Comparison of ENCODE assay signal across 16 cellular contexts in the genomic region with DNA sequence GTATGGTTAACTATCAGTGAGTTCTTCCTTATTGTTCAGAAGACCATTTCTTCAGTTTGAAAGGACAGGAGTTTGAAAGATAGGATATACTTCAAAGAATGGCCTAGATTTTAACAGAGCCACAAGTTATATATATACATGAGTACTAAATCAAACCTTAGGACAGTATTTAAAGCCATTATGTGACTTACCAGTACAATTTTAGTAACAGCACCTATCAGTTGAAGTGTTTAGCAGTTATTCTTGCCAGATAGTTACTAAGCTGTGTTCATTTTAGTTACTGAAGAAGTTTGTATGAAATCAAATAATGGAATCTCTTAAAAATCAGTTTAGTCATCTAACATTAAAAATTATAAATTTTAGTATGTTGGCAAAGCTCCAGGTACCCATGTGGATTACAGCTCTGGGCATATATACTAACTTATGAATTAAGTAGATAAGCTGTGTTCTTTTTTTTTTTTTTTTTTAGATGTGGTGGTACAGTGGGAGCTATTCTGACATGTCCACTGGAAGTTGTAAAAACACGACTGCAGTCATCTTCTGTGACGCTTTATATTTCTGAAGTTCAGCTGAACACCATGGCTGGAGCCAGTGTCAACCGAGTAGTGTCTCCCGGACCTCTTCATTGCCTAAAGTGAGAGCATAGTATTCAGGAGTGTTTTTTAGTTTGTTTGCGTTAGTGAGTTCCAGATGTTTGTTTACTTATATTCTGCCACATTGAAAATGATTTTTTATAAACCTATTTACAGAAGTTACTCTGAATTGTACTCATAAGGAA.
"Had no signal": no experiment of that assay in that cellular context is flagged by ENCODE, and none has a peak within 500 bp of the region (broad histone marks: within the 10 kb centered on the region; RNA-seq: fewer than 3 reads in every experiment).

No MANE protein-coding gene starts in this region.

- DNase-seq: activated CD4-positive, alpha-beta memory T cell treated with anti-CD3 and anti-CD28 coated beads, Interleukin-2, amount 10 ng/mL, durations not matched to agents 7 days and 5 days; activated CD4-positive, alpha-beta T cell treated with anti-CD3 and anti-CD28 coated beads for 36 hours; activated effector memory CD4-positive, alpha-beta T cell treated with Interleukin-2 at 50 U/mL for 16 hours; activated naive CD4-positive, alpha-beta T cell treated with anti-CD3 and anti-CD28 coated beads, Interleukin-2, amount 50 U/mL, for 16 hours; activated T-cell treated with anti-CD3 and anti-CD28 coated beads, Interleukin-2, amount 50 U/mL, for 4 hours; caudate nucleus; mammary epithelial cell; naive thymus-derived CD8-positive, alpha-beta T cell; small intestine; stimulated activated naive CD8-positive, alpha-beta T cell treated with anti-CD3 and anti-CD28 coated beads, Interleukin-15, amount 100 ng/mL, for 72 hours; WERI-Rb-1 had no signal

- H3K9me3 ChIP-seq: esophagus muscularis mucosa, neutrophil had no signal

- H3K4me3 ChIP-seq: esophagus muscularis mucosa had no signal

- FAIRE-seq: colon, endometrium had no signal

- H3K27ac Mint-ChIP-seq: activated CD4-positive, alpha-beta memory T cell treated with anti-CD3 and anti-CD28 coated beads, Interleukin-2, amount 10 ng/mL, durations not matched to agents 7 days and 5 days; activated CD4-positive, alpha-beta T cell treated with anti-CD3 and anti-CD28 coated beads for 36 hours; type B pancreatic cell had no signal

- ATAC-seq: activated CD4-positive, alpha-beta T cell treated with anti-CD3 and anti-CD28 coated beads for 36 hours; activated T-cell treated with anti-CD3 and anti-CD28 coated beads, Interleukin-2, amount 50 U/mL, for 4 hours; naive thymus-derived CD8-positive, alpha-beta T cell; stimulated activated naive CD8-positive, alpha-beta T cell treated with anti-CD3 and anti-CD28 coated beads, Interleukin-15, amount 100 ng/mL, for 72 hours had no signal

- H3K4me3 Mint-ChIP-seq: activated CD4-positive, alpha-beta memory T cell treated with anti-CD3 and anti-CD28 coated beads, Interleukin-2, amount 10 ng/mL, durations not matched to agents 7 days and 5 days; activated CD4-positive, alpha-beta T cell treated with anti-CD3 and anti-CD28 coated beads for 36 hours; activated T-cell treated with anti-CD3 and anti-CD28 coated beads, Interleukin-2, amount 50 U/mL, for 4 hours; naive thymus-derived CD8-positive, alpha-beta T cell; stimulated activated naive CD8-positive, alpha-beta T cell treated with anti-CD3 and anti-CD28 coated beads, Interleukin-15, amount 100 ng/mL, for 72 hours; type B pancreatic cell had no signal

- H3K27me3 ChIP-seq: esophagus muscularis mucosa, neutrophil had no signal

- H3K27me3 Mint-ChIP-seq: activated CD4-positive, alpha-beta memory T cell treated with anti-CD3 and anti-CD28 coated beads, Interleukin-2, amount 10 ng/mL, durations not matched to agents 7 days and 5 days; activated CD4-positive, alpha-beta T cell treated with anti-CD3 and anti-CD28 coated beads for 36 hours; naive thymus-derived CD8-positive, alpha-beta T cell; stimulated activated naive CD8-positive, alpha-beta T cell treated with anti-CD3 and anti-CD28 coated beads, Interleukin-15, amount 100 ng/mL, for 72 hours; type B pancreatic cell had no signal

- H3K27ac ChIP-seq: esophagus muscularis mucosa, neutrophil, WERI-Rb-1 had no signal

- H3K9me3 Mint-ChIP-seq: activated CD4-positive, alpha-beta memory T cell treated with anti-CD3 and anti-CD28 coated beads, Interleukin-2, amount 10 ng/mL, durations not matched to agents 7 days and 5 days; activated T-cell treated with anti-CD3 and anti-CD28 coated beads, Interleukin-2, amount 50 U/mL, for 4 hours; naive thymus-derived CD8-positive, alpha-beta T cell; stimulated activated naive CD8-positive, alpha-beta T cell treated with anti-CD3 and anti-CD28 coated beads, Interleukin-15, amount 100 ng/mL, for 72 hours; type B pancreatic cell had no signal
